Comparison of ENCODE assay signal across 17 cellular contexts in genomic region chr7:141190467-141190866, GRCh38.
A peak's percentile ranks its signal among the peaks of the same experiment; 100 is the strongest.
DNase-seq lines count a peak whose midpoint lies in the region; ATAC-seq, FAIRE-seq and TF ChIP-seq lines count a peak whose summit lies in the region.
"Had no signal": no experiment of that assay in that cellular context is flagged by ENCODE, and none has a peak within 500 bp of the region (broad histone marks: within the 10 kb centered on the region; RNA-seq: fewer than 3 reads in every experiment).

No MANE protein-coding gene starts in this region.

- H3K4me2 ChIP-seq in GM12878 (ENCODE audit: control insufficient read depth, insufficient read depth) = no peak overlapping the region
- H3K4me2 ChIP-seq: GM23338 had no signal

- CTCF ChIA-PET in GM12878 (lab: Yijun Ruan, JAX) = no interaction called here

- no peak for DNase-seq in GM12878 (ENCODE audit: low read depth, low spot score)
- no peak for DNase-seq in mucosa of descending colon
- no peak for DNase-seq in T-helper 1 cell
- DNase-seq in activated CD4-positive, alpha-beta T cell treated with anti-CD3 and anti-CD28 coated beads for 1 hour = no peak
- DNase-seq: C1 segment of cervical spinal cord; Calu3; CD4-positive, alpha-beta memory T cell; COR-L47; DMS53; DND-41; H9 had no signal

- no peaks in the 10 kb centered on the region for H3K4me1 ChIP-seq in GM12878 (ENCODE audit: control insufficient read depth, insufficient read depth, low read length)
- no peaks in the 10 kb centered on the region for H3K4me1 ChIP-seq in mucosa of descending colon (ENCODE audit: low read depth)

- H3K9me3 ChIP-seq in GM12878 (replicated peaks; ENCODE audit: control insufficient read depth, insufficient read depth, low read length) (no peaks in the 10 kb centered on the region; the same call in 2 of the 3 replicates), mucosa of descending colon (no peaks in the 10 kb centered on the region)

- H4K20me1 ChIP-seq in GM12878 (ENCODE audit: control insufficient read depth, insufficient read depth) = no peaks in the 10 kb centered on the region

- H3K36me3 ChIP-seq in GM12878 (ENCODE audit: control insufficient read depth in 2 of 2, insufficient read depth in 2 of 2, low read length in 1 of 2) (no peaks in the 10 kb centered on the region), mucosa of descending colon (ENCODE audit: low read depth) (no peaks in the 10 kb centered on the region)

- H3K9ac ChIP-seq in GM12878 (ENCODE audit: control insufficient read depth, insufficient read depth, low read length) = no peak overlapping the region

- SMC1A ChIA-PET in GM12878 (lab: Charles Lee; ENCODE audit: uncharacterized antibody, unreplicated experiment) = interaction anchor here (1.9 kb wide), 1 partner anchor 12 kb away, joined by 9 read pairs; no protein-coding TSS in a partner anchor

- no peak for TF ChIP-seq POLR2A in GM12878 (IDR thresholded peaks at IDR 0.05; ENCODE audit: low read depth, low read length)

- H3K27ac ChIP-seq in GM12878 (ENCODE audit: control insufficient read depth, insufficient read depth) = no peak overlapping the region

- H3K27me3 ChIP-seq in GM12878 (replicated peaks in 1 of 2; ENCODE audit: control insufficient read depth in 2 of 2, insufficient read depth in 2 of 2, low read length in 1 of 2) = no peaks in the 10 kb centered on the region

- in situ Hi-C loops in GM12878 (cut with MboI) = no loop called here

- BruUV-seq in GM12878 (replicated peaks; lab: Mats Ljungman, UMichigan) = no TSS peak

- FAIRE-seq in GM12878 (lab: Jason Lieb, UNC) = no peak
- FAIRE-seq: G401.6, GM12891 had no signal

- TF ChIP-seq EP300 in GM12878 (IDR thresholded peaks at IDR 0.05; ENCODE audit: borderline replicate concordance in 1 of 2, control insufficient read depth in 1 of 2, low read depth in 2 of 2, low read length in 2 of 2) = no peak

- intact Hi-C loops in GM12878 (cut with micrococcal nuclease; ENCODE audit: unreplicated experiment) (no loop called here), mucosa of descending colon (cut with DNase I, micrococcal nuclease) (no loop called here)

- 33% methylated on average over 5 of the region's 5 CpGs for WGBS in GM12878 (ENCODE audit: insufficient coverage, insufficient replicate concordance, low lambda C conversion rate, missing lambda C conversion rate)

- TF ChIP-seq RAD21 in GM12878 (IDR thresholded peaks at IDR 0.05; ENCODE audit: insufficient read depth, low read depth, low read length) = no peak

- TF ChIP-seq CTCF in GM12878 (IDR thresholded peaks at IDR 0.05 in 2 of 3, conservative IDR thresholded peaks at IDR 0.05 in 1 of 3; ENCODE audit: control insufficient read depth in 2 of 3, extremely low read depth in 1 of 3, insufficient read depth in 1 of 3, low read depth in 3 of 3, low read length in 3 of 3) (no peak), mucosa of descending colon (IDR thresholded peaks at IDR 0.05) (no peak)

- no peak overlapping the region for H2AFZ ChIP-seq in GM12878 (ENCODE audit: control insufficient read depth, low read depth, low read length)
- H2AFZ ChIP-seq: GM23338 had no signal

- RAD21 ChIA-PET in GM12878 (lab: Charles Lee; ENCODE audit: unreplicated experiment) = interaction anchor here (1.1 kb wide), 1 partner anchor 115 kb away, joined by 3 read pairs; no protein-coding TSS in a partner anchor

- ATAC-seq in GM18867 (IDR thresholded peaks at IDR 0.05; ENCODE audit: unreplicated experiment) (peak; percentile 79), GM21367 (IDR thresholded peaks at IDR 0.05; ENCODE audit: unreplicated experiment) (peak; percentile 42), GM12878 (peak; percentile 69), mucosa of descending colon (no peak)
- ATAC-seq: GM23338, HCT116 had no signal

- no peak overlapping the region for H3K4me3 ChIP-seq in GM12878
- H3K4me3 ChIP-seq in mucosa of descending colon = no peak overlapping the region
- H3K4me3 ChIP-seq: GM23338 had no signal

- no peaks in the 10 kb centered on the region for H3K79me2 ChIP-seq in GM12878 (ENCODE audit: control insufficient read depth, insufficient read depth, low read length)

- POLR2A ChIA-PET in GM12878 (lab: Charles Lee) = no interaction called here

TF ChIP-seq in GM12878, 131 proteins besides CTCF, POLR2A, EP300 and RAD21:
- TF ChIP-seq, protein P1, sequence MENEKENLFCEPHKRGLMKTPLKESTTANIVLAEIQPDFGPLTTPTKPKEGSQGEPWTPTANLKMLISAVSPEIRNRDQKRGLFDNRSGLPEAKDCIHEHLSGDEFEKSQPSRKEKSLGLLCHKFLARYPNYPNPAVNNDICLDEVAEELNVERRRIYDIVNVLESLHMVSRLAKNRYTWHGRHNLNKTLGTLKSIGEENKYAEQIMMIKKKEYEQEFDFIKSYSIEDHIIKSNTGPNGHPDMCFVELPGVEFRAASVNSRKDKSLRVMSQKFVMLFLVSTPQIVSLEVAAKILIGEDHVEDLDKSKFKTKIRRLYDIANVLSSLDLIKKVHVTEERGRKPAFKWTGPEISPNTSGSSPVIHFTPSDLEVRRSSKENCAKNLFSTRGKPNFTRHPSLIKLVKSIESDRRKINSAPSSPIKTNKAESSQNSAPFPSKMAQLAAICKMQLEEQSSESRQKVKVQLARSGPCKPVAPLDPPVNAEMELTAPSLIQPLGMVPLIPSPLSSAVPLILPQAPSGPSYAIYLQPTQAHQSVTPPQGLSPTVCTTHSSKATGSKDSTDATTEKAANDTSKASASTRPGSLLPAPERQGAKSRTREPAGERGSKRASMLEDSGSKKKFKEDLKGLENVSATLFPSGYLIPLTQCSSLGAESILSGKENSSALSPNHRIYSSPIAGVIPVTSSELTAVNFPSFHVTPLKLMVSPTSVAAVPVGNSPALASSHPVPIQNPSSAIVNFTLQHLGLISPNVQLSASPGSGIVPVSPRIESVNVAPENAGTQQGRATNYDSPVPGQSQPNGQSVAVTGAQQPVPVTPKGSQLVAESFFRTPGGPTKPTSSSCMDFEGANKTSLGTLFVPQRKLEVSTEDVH (IDR thresholded peaks at IDR 0.05; ENCODE audit: low read depth, partially characterized antibody) = no peak
- TF ChIP-seq KLF5 (IDR thresholded peaks at IDR 0.05; ENCODE audit: partially characterized antibody) = no peak
- no peak for TF ChIP-seq BRCA1 (IDR thresholded peaks at IDR 0.05; ENCODE audit: low read depth, low read length)
- TF ChIP-seq PKNOX1 (IDR thresholded peaks at IDR 0.05) = no peak
- TF ChIP-seq KAT2A (conservative IDR thresholded peaks at IDR 0.05; ENCODE audit: control insufficient read depth, low read depth, low read length) = no peak
- no peak for TF ChIP-seq SRF (IDR thresholded peaks at IDR 0.05; ENCODE audit: low read depth in 2 of 2, low read length in 2 of 2)
- TF ChIP-seq NBN (IDR thresholded peaks at IDR 0.05) = no peak
- no peak for TF ChIP-seq RBBP5 (conservative IDR thresholded peaks at IDR 0.05)
- no peak for TF ChIP-seq CREM (IDR thresholded peaks at IDR 0.05; ENCODE audit: low read depth)
- TF ChIP-seq NFIC (IDR thresholded peaks at IDR 0.05; ENCODE audit: low read depth, low read length) = no peak
- TF ChIP-seq TCF7 (IDR thresholded peaks at IDR 0.05; ENCODE audit: borderline replicate concordance) = no peak
- no peak for TF ChIP-seq HDAC2 (IDR thresholded peaks at IDR 0.05)
- TF ChIP-seq IKZF1 (conservative IDR thresholded peaks at IDR 0.05) = no peak
- no peak for TF ChIP-seq ASH2L (IDR thresholded peaks at IDR 0.05; ENCODE audit: borderline replicate concordance, low read depth)
- TF ChIP-seq MXI1 (IDR thresholded peaks at IDR 0.05; ENCODE audit: low read depth, low read length) = no peak
- TF ChIP-seq JUNB (IDR thresholded peaks at IDR 0.05) = no peak
- TF ChIP-seq BHLHE40 (IDR thresholded peaks at IDR 0.05; ENCODE audit: borderline replicate concordance in 1 of 2, low read depth in 2 of 2, low read length in 1 of 2) = no peak
- no peak for TF ChIP-seq IRF4 (IDR thresholded peaks at IDR 0.05; ENCODE audit: low read depth, low read length)
- no peak for TF ChIP-seq LARP7 (IDR thresholded peaks at IDR 0.05)
